8 cellular contexts compared by ENCODE assay signal in the genomic region with DNA sequence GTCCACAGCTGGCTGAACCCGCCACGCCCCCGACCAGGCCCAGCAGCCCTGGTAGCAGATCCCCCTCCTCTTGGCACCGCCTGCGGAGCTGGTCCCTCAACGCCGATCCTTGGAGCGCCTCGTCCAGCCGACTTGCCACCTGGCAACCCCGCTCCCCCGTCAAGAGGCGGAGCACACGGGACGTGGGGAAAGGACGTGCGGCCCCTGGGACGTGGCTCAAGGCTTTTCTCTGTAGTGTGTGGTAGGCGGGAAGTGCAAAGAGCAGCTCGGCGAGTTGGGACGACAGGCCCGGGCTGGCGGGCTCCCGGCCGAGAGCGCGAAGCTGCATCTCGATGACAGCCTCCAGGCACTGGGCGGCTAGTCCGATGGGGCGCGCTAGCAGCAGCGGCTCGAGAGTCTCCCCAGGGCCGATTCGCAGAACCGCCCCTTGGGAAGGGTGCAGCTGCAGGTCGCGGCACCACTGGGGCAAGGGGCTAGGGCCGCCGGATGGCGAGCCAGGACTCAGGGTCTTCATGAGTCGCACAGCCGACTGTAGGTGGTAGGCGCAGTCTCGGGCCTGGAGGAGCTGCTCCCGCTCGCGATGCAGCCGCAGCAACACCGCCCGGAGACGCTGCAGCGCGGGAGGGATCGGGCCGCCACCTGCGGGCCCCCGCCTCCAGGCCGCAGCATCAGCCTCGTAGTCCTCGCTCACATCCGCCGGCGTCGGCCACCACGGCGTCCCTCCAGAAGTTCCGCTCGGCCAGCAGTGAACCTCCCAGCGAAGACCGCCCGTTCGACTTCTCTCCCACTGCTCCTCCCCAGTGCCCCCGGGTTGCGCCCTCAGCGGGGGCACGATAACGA. TPM values are rescaled to one million over a fixed set of nuclear protein-coding genes. Genes with fewer than 3 reads are reported as not detected.
DNase-seq lines count a peak whose midpoint lies in the region; ATAC-seq and TF ChIP-seq lines count a peak whose summit lies in the region.

No MANE protein-coding gene starts in this region.

- no peak for TF ChIP-seq EP300 in stomach (IDR thresholded peaks at IDR 0.05)

- CTCF ChIA-PET in Caco-2 (lab: Charles Lee) (interaction anchor here (0.6 to 2.0 kb wide), 12 partner anchors 9 to 108 kb away, joined by 3 to 8 read pairs (median 6); a partner anchor contains a TSS), T-cell (lab: Charles Lee) (interaction anchor here (0.8 to 3.3 kb wide), 10 partner anchors 9 to 106 kb away, joined by 4 to 35 read pairs (median 12); a partner anchor contains a TSS)

- intact Hi-C loops in Caco-2 (cut with micrococcal nuclease; ENCODE audit: unreplicated experiment), result loop anchor here (2.0 kb wide), 1 partner anchor 67 kb away; no protein-coding TSS in a partner anchor
- intact Hi-C loops in lower leg skin (cut with DNase I; ENCODE audit: low total_unique reads), result loop anchor here (5.0 kb wide), 1 partner anchor 105 kb away; no protein-coding TSS in a partner anchor
- intact Hi-C loops in stomach (cut with DNase I; ENCODE audit: low total_unique reads), result loop anchor here (5.0 kb wide), 1 partner anchor 105 kb away; no protein-coding TSS in a partner anchor

- peak; percentile 41 for ATAC-seq in GM19452 (IDR thresholded peaks at IDR 0.05; ENCODE audit: unreplicated experiment)
- peak; percentile 34 for ATAC-seq in HG03442 (IDR thresholded peaks at IDR 0.05; ENCODE audit: unreplicated experiment)
- peak; percentile 45 to 54 (median 52) for ATAC-seq in T-cell (replicated peaks in 1 of 4)
- peak; percentile 44 for ATAC-seq in central memory CD8-positive, alpha-beta T cell (replicated peaks; ENCODE audit: extremely low read depth, poor library complexity, severe bottlenecking)

- H3K4me3 ChIP-seq in Caco-2 (ENCODE audit: low read depth, low read length) (peak overlapping the region; percentile 76), lower leg skin (ENCODE audit: low read depth, poor library complexity, severe bottlenecking) (peak overlapping the region; percentile 82), stomach (peak overlapping the region; percentile 76 to 98 (median 92))

- H3K27ac Mint-ChIP-seq in Caco-2 (ENCODE audit: unreplicated experiment) (peak overlapping the region; percentile 90), T-cell (peak overlapping the region; percentile 99 to 100)
- H3K27ac Mint-ChIP-seq in central memory CD8-positive, alpha-beta T cell (ENCODE audit: low read depth), result peak overlapping the region; percentile 99

- H3K4me3 Mint-ChIP-seq in Caco-2 (ENCODE audit: unreplicated experiment), result peak overlapping the region; percentile 82
- peak overlapping the region; percentile 91 to 100 (median 99) for H3K4me3 Mint-ChIP-seq in T-cell
- H3K4me3 Mint-ChIP-seq in central memory CD8-positive, alpha-beta T cell, result peak overlapping the region; percentile 94

- H3K4me1 Mint-ChIP-seq in Caco-2 (ENCODE audit: low read depth, unreplicated experiment) (peaks cover 25% of the 10 kb centered on the region), T-cell (peaks cover 25 to 44% (median 35%) of the 10 kb centered on the region in 3 donors)
- H3K4me1 Mint-ChIP-seq in central memory CD8-positive, alpha-beta T cell, result peaks cover 34% of the 10 kb centered on the region

- DNase-seq in Caco-2, result peak in 1 of 2 experiments; percentile 23
- DNase-seq in T-cell, result peak in 19 of 34 experiments; percentile 5 to 56 (median 33)
- no peak for DNase-seq in central memory CD8-positive, alpha-beta T cell (ENCODE audit: low spot score in 2 of 2)
- peak in 1 of 2 donors; percentile 92 for DNase-seq in lower leg skin (ENCODE audit: low spot score in 2 of 2)
- no peak for DNase-seq in stomach
- no peak for DNase-seq in LoVo (ENCODE audit: low spot score)

- H3K9me3 ChIP-seq in Caco-2 (no peaks in the 10 kb centered on the region), stomach (no peaks in the 10 kb centered on the region)

- TF ChIP-seq CTCF in Caco-2 (IDR thresholded peaks at IDR 0.05; ENCODE audit: insufficient read depth in 1 of 2, low read depth in 1 of 2, low read length in 1 of 2, severe bottlenecking in 1 of 2, unreplicated experiment in 1 of 2) (no peak), lower leg skin (IDR thresholded peaks at IDR 0.05) (no peak), stomach (IDR thresholded peaks at IDR 0.05) (no peak)

- no peaks in the 10 kb centered on the region for H3K27me3 Mint-ChIP-seq in Caco-2 (ENCODE audit: insufficient read depth, unreplicated experiment)
- no peaks in the 10 kb centered on the region for H3K27me3 Mint-ChIP-seq in T-cell
- no peaks in the 10 kb centered on the region for H3K27me3 Mint-ChIP-seq in central memory CD8-positive, alpha-beta T cell

- H3K27me3 ChIP-seq in Caco-2 (replicated peaks; ENCODE audit: control insufficient read depth, insufficient read depth, low read length) (no peaks in the 10 kb centered on the region), stomach (no peaks in the 10 kb centered on the region)

- WGBS in lower leg skin, 2 donors, result 0 to 3% methylated on average over 29 to 62 of the region's 80 CpGs
- WGBS in stomach, 5 donors, result 0 to 8% (median 1%) methylated on average over 17 to 80 of the region's 80 CpGs

- H3K36me3 ChIP-seq in Caco-2 (ENCODE audit: control insufficient read depth, insufficient read depth, low read length), result peaks cover 3% of the 10 kb centered on the region; the same call in 1 of the 2 replicates
- peaks cover 9 to 61% (median 53%) of the 10 kb centered on the region in 4 donors for H3K36me3 ChIP-seq in stomach

- peaks cover 69% of the 10 kb centered on the region for H3K36me3 Mint-ChIP-seq in Caco-2 (ENCODE audit: insufficient read depth, unreplicated experiment)
- peaks cover 32% of the 10 kb centered on the region for H3K36me3 Mint-ChIP-seq in T-cell
- H3K36me3 Mint-ChIP-seq in central memory CD8-positive, alpha-beta T cell (ENCODE audit: insufficient read depth), result peaks cover 31% of the 10 kb centered on the region

- no TSS peak for BruUV-seq in Caco-2 (replicated peaks; lab: Mats Ljungman, UMichigan)

- H3K27ac ChIP-seq in stomach, result peak overlapping the region; percentile 80 to 94 (median 92)

- POLR2A ChIA-PET in Caco-2 (lab: Charles Lee) (interaction anchor here (0.8 to 1.8 kb wide), 4 partner anchors 9 to 24 kb away, joined by 3 to 7 read pairs (median 4); a partner anchor contains a TSS), T-cell (lab: Charles Lee) (interaction anchor here (0.8 to 1.4 kb wide), 4 partner anchors 8 to 15 kb away, joined by 3 to 6 read pairs (median 5); a partner anchor contains a TSS)

- H3K4me1 ChIP-seq in Caco-2 (peaks cover 8% of the 10 kb centered on the region), stomach (peaks cover 20 to 49% (median 41%) of the 10 kb centered on the region in 4 donors)

- TF ChIP-seq POLR2A in lower leg skin (IDR thresholded peaks at IDR 0.05), result no peak
- TF ChIP-seq POLR2A in stomach (IDR thresholded peaks at IDR 0.05), result no peak

- H3K9me3 Mint-ChIP-seq in Caco-2 (ENCODE audit: unreplicated experiment) (no peaks in the 10 kb centered on the region), T-cell (no peaks in the 10 kb centered on the region)
- H3K9me3 Mint-ChIP-seq in central memory CD8-positive, alpha-beta T cell, result no peaks in the 10 kb centered on the region

RNA-seq across cellular contexts. Expression of a gene that starts 0.6 kb away (rescaled TPM):
- 39.0 and 47.1 TPM in 2 replicates for total RNA-seq in Caco-2 (2022)
- total RNA-seq in T-cell, result 10 to 100 TPM; 16.1 to 59.3 (median 56.7) TPM
- 10 to 100 TPM; 11.7 to 16.1 (median 13.4) TPM for total RNA-seq in lower leg skin
- total RNA-seq in stomach, result 10 to 100 TPM; 19.1 to 78.2 (median 51.3) TPM
- polyA plus RNA-seq in stomach, result 1 to 10 TPM; 3.2 to 3.4 (median 3.2) TPM

RNA-seq across cellular contexts. Expression of a gene that starts 0.7 kb away (rescaled TPM):
- 31.3 and 32.4 TPM in 2 replicates for total RNA-seq in Caco-2 (2022)
- total RNA-seq in T-cell, result 10 to 100 TPM; 33.1 to 45.8 (median 44.6) TPM
- total RNA-seq in lower leg skin, result 10 to 100 TPM; 18.4 to 26.1 (median 21.9) TPM
- 10 to 100 TPM in 4 of 5 donors, 1 to 10 TPM in 1; 4.7 to 91.2 (median 20.5) TPM for total RNA-seq in stomach
- polyA plus RNA-seq in stomach, result 10 to 100 TPM; 10.5 to 11.4 (median 10.8) TPM

RNA-seq across cellular contexts. Expression of a gene that starts 9.7 kb away (rescaled TPM):
- 88.4 and 102 TPM in 2 replicates for total RNA-seq in Caco-2 (2022)
- 10 to 100 TPM; 53.9 to 77.9 (median 59.4) TPM for total RNA-seq in T-cell
- total RNA-seq in lower leg skin, result 10 to 100 TPM; 24.9 to 70.0 (median 29.5) TPM
- total RNA-seq in stomach, result 100 to 1,000 TPM in 2 of 5 donors, 10 to 100 TPM in 2, 1 to 10 TPM in 1; 4.6 to 335 (median 18.0) TPM
- polyA plus RNA-seq in stomach, result 100 to 1,000 TPM in 1 of 3 donors, 10 to 100 TPM in 2; 74.0 to 108 (median 88.6) TPM

RNA-seq across cellular contexts. Expression of a gene that starts 17.0 kb away (rescaled TPM):
- 70.5 and 71.1 TPM in 2 replicates for total RNA-seq in Caco-2 (2022)
- total RNA-seq in T-cell, result 100 to 1,000 TPM in 1 of 5 donors, 10 to 100 TPM in 4; 72.0 to 114 (median 93.8) TPM
- total RNA-seq in lower leg skin, result 10 to 100 TPM; 49.5 to 57.4 (median 52.5) TPM
- total RNA-seq in stomach, result 100 to 1,000 TPM in 1 of 5 donors, 10 to 100 TPM in 4; 17.5 to 130 (median 65.8) TPM
- 10 to 100 TPM; 15.6 to 32.2 (median 30.4) TPM for polyA plus RNA-seq in stomach

RNA-seq across cellular contexts. Expression of a gene that starts 17.2 kb away (rescaled TPM):
- total RNA-seq in Caco-2 (2022) (11.1 and 11.4 TPM in 2 replicates), T-cell (under 1 TPM in 4 of 5 donors, not detected in 1; 0.32 to 0.73 (median 0.66) TPM), lower leg skin (1 to 10 TPM in 1 of 4 donors, under 1 TPM in 1, not detected in 2; 0.55 to 1.2 TPM), stomach (1 to 10 TPM in 2 of 5 donors, not detected in 3; 1.1 to 2.6 TPM)
- polyA plus RNA-seq in stomach, result 1 to 10 TPM; 1.1 to 2.3 (median 1.2) TPM

Comparison
In these comparisons a context has a peak if more than half of its experiments do, and no peak if none do; other contexts are left out.
1. DNase-seq: peak in T-cell (19 of 34); none in central memory CD8-positive, alpha-beta T cell (0 of 2), stomach (single experiment) and LoVo (single experiment).
2. Peak in every context shown above with its lines, with median percentiles within 50 percentile points of each other: H3K4me3 ChIP-seq, H3K27ac Mint-ChIP-seq, H3K4me3 Mint-ChIP-seq and ATAC-seq.